Comparison of ENCODE assay signal across 21 cellular contexts in the genomic region with DNA sequence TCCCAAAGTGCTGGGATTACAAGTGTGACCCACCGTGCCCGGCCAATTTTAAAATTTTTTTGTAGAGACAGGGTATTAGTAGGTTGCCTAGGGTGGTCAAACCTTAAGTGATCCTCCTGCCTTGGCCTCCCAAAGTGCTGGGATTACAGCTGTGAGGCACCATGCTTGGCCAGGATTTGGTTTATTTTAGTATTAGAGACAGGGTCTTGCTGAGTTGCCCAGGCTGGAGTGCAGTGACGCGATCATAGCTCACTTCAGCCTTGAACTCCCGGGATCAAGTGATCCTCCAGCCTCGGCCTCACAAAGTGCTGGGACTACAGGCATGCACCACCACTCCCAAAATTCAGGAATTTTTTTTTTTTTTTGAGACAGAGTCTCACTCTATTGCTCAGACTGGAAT. TPM values are rescaled to one million over a fixed set of nuclear protein-coding genes. Genes with fewer than 3 reads are reported as not detected.
DNase-seq lines count a peak whose midpoint lies in the region; ATAC-seq and TF ChIP-seq lines count a peak whose summit lies in the region.
"Had no signal": no experiment of that assay in that cellular context is flagged by ENCODE, and none has a peak within 500 bp of the region (broad histone marks: within the 10 kb centered on the region; RNA-seq: fewer than 3 reads in every experiment).

No MANE protein-coding gene starts in this region.

- H3K27ac ChIP-seq in BLaER1 treated with 17β-estradiol and CSF1 and Interleukin-3, amounts not matched to agents 10 nM and 100 nM: peak overlapping the region in 6 of 11 experiments; percentile 9 to 100 (median 99); a peak in 10 of 22 replicates
- peak overlapping the region; percentile 31 for H3K27ac ChIP-seq in CD8-positive, alpha-beta T cell (ENCODE audit: low read depth, low read length)
- H3K27ac ChIP-seq: A549, KMS-11, PC-9, SJSA1 had no signal

- intact Hi-C loops in activated CD4-positive, alpha-beta memory T cell treated with anti-CD3 and anti-CD28 coated beads for 36 hours (cut with micrococcal nuclease): no loop called here
- intact Hi-C loops in CD8-positive, alpha-beta T cell (cut with DNase I, micrococcal nuclease): loop anchor here (5.0 kb wide), 2 partner anchors 37 to 652 kb away; no protein-coding TSS in a partner anchor
- intact Hi-C loops in dendritic cell treated with granulocyte-macrophage colony-stimulating factor and Interleukin-4, amounts not matched to agents 40 ng/mL and 50 ng/mL, for 4 days (cut with micrococcal nuclease): no loop called here

- peaks cover 52% of the 10 kb centered on the region for H3K4me1 Mint-ChIP-seq in activated CD4-positive, alpha-beta memory T cell treated with anti-CD3 and anti-CD28 coated beads, Interleukin-2, amount 10 ng/mL, durations not matched to agents 7 days and 5 days
- peaks cover 34% of the 10 kb centered on the region for H3K4me1 Mint-ChIP-seq in activated CD4-positive, alpha-beta memory T cell treated with anti-CD3 and anti-CD28 coated beads for 36 hours (ENCODE audit: low read depth)
- peaks cover 50% of the 10 kb centered on the region for H3K4me1 Mint-ChIP-seq in CD8-positive, alpha-beta T cell (ENCODE audit: low read depth)
- H3K4me1 Mint-ChIP-seq in dendritic cell treated with granulocyte-macrophage colony-stimulating factor and Interleukin-4, amounts not matched to agents 40 ng/mL and 50 ng/mL, for 4 days (ENCODE audit: low read depth): peaks cover 47% of the 10 kb centered on the region

- H3K9me3 Mint-ChIP-seq in activated CD4-positive, alpha-beta memory T cell treated with anti-CD3 and anti-CD28 coated beads, Interleukin-2, amount 10 ng/mL, durations not matched to agents 7 days and 5 days: no peaks in the 10 kb centered on the region
- H3K9me3 Mint-ChIP-seq in activated CD4-positive, alpha-beta memory T cell treated with anti-CD3 and anti-CD28 coated beads for 36 hours: no peaks in the 10 kb centered on the region
- no peaks in the 10 kb centered on the region for H3K9me3 Mint-ChIP-seq in CD8-positive, alpha-beta T cell
- no peaks in the 10 kb centered on the region for H3K9me3 Mint-ChIP-seq in dendritic cell treated with granulocyte-macrophage colony-stimulating factor and Interleukin-4, amounts not matched to agents 40 ng/mL and 50 ng/mL, for 4 days

- no peak for DNase-seq in activated CD4-positive, alpha-beta memory T cell treated with anti-CD3 and anti-CD28 coated beads, Interleukin-2, amount 10 ng/mL, durations not matched to agents 7 days and 5 days
- DNase-seq in activated CD4-positive, alpha-beta memory T cell treated with anti-CD3 and anti-CD28 coated beads for 36 hours: no peak
- DNase-seq in CD8-positive, alpha-beta T cell: no peak
- DNase-seq: C1 segment of cervical spinal cord, Calu3, NCI-H1048, NCI-H1436 treated with DMSO at 0.1 percent for 48 hours, NCI-H2029 treated with DMSO at 0.1 percent for 48 hours, NCI-H510A treated with DMSO at 0.1 percent for 48 hours, NCI-H82, PC-9 had no signal

- H3K4me3 Mint-ChIP-seq in activated CD4-positive, alpha-beta memory T cell treated with anti-CD3 and anti-CD28 coated beads, Interleukin-2, amount 10 ng/mL, durations not matched to agents 7 days and 5 days: no peak overlapping the region
- H3K4me3 Mint-ChIP-seq in activated CD4-positive, alpha-beta memory T cell treated with anti-CD3 and anti-CD28 coated beads for 36 hours: no peak overlapping the region
- no peak overlapping the region for H3K4me3 Mint-ChIP-seq in CD8-positive, alpha-beta T cell
- H3K4me3 Mint-ChIP-seq in dendritic cell treated with granulocyte-macrophage colony-stimulating factor and Interleukin-4, amounts not matched to agents 40 ng/mL and 50 ng/mL, for 4 days: no peak overlapping the region

- no peaks in the 10 kb centered on the region for H3K27me3 Mint-ChIP-seq in activated CD4-positive, alpha-beta memory T cell treated with anti-CD3 and anti-CD28 coated beads, Interleukin-2, amount 10 ng/mL, durations not matched to agents 7 days and 5 days
- no peaks in the 10 kb centered on the region for H3K27me3 Mint-ChIP-seq in activated CD4-positive, alpha-beta memory T cell treated with anti-CD3 and anti-CD28 coated beads for 36 hours
- H3K27me3 Mint-ChIP-seq in CD8-positive, alpha-beta T cell (ENCODE audit: low read depth): no peaks in the 10 kb centered on the region
- no peaks in the 10 kb centered on the region for H3K27me3 Mint-ChIP-seq in dendritic cell treated with granulocyte-macrophage colony-stimulating factor and Interleukin-4, amounts not matched to agents 40 ng/mL and 50 ng/mL, for 4 days

- no peak overlapping the region for H3K4me3 ChIP-seq in BLaER1 treated with 17β-estradiol and CSF1 and Interleukin-3, amounts not matched to agents 10 nM and 100 nM
- no peak overlapping the region for H3K4me3 ChIP-seq in CD8-positive, alpha-beta T cell (ENCODE audit: low read depth, low read length)
- H3K4me3 ChIP-seq: A549, PC-9, SJSA1 had no signal

- TF ChIP-seq CTCF in CD8-positive, alpha-beta T cell (IDR thresholded peaks at IDR 0.05): no peak

- no peaks in the 10 kb centered on the region for H3K27me3 ChIP-seq in BLaER1 treated with 17β-estradiol and CSF1 and Interleukin-3, amounts not matched to agents 10 nM and 100 nM
- no peaks in the 10 kb centered on the region for H3K27me3 ChIP-seq in CD8-positive, alpha-beta T cell (ENCODE audit: insufficient read depth, low read length)
- H3K27me3 ChIP-seq: SJSA1 had no signal

- H3K9ac ChIP-seq in BLaER1 treated with 17β-estradiol and CSF1 and Interleukin-3, amounts not matched to agents 10 nM and 100 nM: peak overlapping the region in 3 of 11 experiments; percentile 6 to 79 (median 74); a peak in 4 of 22 replicates
- H3K9ac ChIP-seq: KMS-11 had no signal

- peaks cover 0 to 51% (median 39%) of the 10 kb centered on the region in 11 experiments; a peak in 18 of 22 replicates for H3K36me3 ChIP-seq in BLaER1 treated with 17β-estradiol and CSF1 and Interleukin-3, amounts not matched to agents 10 nM and 100 nM
- H3K36me3 ChIP-seq in CD8-positive, alpha-beta T cell (ENCODE audit: insufficient read depth, low read length): peaks cover under 1% of the 10 kb centered on the region
- H3K36me3 ChIP-seq: SJSA1 had no signal

- CTCF ChIA-PET in activated CD4-positive, alpha-beta memory T cell treated with anti-CD3 and anti-CD28 coated beads, Interleukin-2, amount 10 ng/mL, durations not matched to agents 7 days and 5 days (lab: Charles Lee): interaction anchor here (0.6 to 3.0 kb wide), 7 partner anchors 11 to 369 kb away, joined by 3 to 11 read pairs (median 3); no protein-coding TSS in a partner anchor
- CTCF ChIA-PET in activated CD4-positive, alpha-beta memory T cell treated with anti-CD3 and anti-CD28 coated beads for 36 hours (lab: Charles Lee): interaction anchor here (1.0 to 7.0 kb wide), 2 partner anchors 60 to 106 kb away, joined by 4 to 93 read pairs; a partner anchor contains a TSS
- CTCF ChIA-PET in CD8-positive, alpha-beta T cell (lab: Charles Lee): interaction anchor here (0.6 to 16.5 kb wide), 4 partner anchors 8 to 66 kb away, joined by 3 to 202 read pairs (median 4); a partner anchor contains a TSS

- peaks cover 20 to 88% (median 62%) of the 10 kb centered on the region in 10 experiments for H3K4me1 ChIP-seq in BLaER1 treated with 17β-estradiol and CSF1 and Interleukin-3, amounts not matched to agents 10 nM and 100 nM
- peaks cover 63% of the 10 kb centered on the region for H3K4me1 ChIP-seq in CD8-positive, alpha-beta T cell (ENCODE audit: insufficient read depth, low read length)

- peak overlapping the region; percentile 67 for H3K27ac Mint-ChIP-seq in activated CD4-positive, alpha-beta memory T cell treated with anti-CD3 and anti-CD28 coated beads, Interleukin-2, amount 10 ng/mL, durations not matched to agents 7 days and 5 days
- H3K27ac Mint-ChIP-seq in activated CD4-positive, alpha-beta memory T cell treated with anti-CD3 and anti-CD28 coated beads for 36 hours: no peak overlapping the region
- peak overlapping the region; percentile 99 for H3K27ac Mint-ChIP-seq in CD8-positive, alpha-beta T cell
- H3K27ac Mint-ChIP-seq in dendritic cell treated with granulocyte-macrophage colony-stimulating factor and Interleukin-4, amounts not matched to agents 40 ng/mL and 50 ng/mL, for 4 days: peak overlapping the region; percentile 42

- no peak for ATAC-seq in CD8-positive, alpha-beta T cell
- ATAC-seq in GM18870 (IDR thresholded peaks at IDR 0.05; ENCODE audit: unreplicated experiment): no peak
- no peak for ATAC-seq in HG03045 (IDR thresholded peaks at IDR 0.05; ENCODE audit: unreplicated experiment)
- no peak for ATAC-seq in HG02642 (IDR thresholded peaks at IDR 0.05; ENCODE audit: poor library complexity, unreplicated experiment)
- ATAC-seq: A549, HCT116 had no signal

- H4K20me1 ChIP-seq in BLaER1 treated with 17β-estradiol and CSF1 and Interleukin-3, amounts not matched to agents 10 nM and 100 nM: peaks cover 0 to 50% (median 0%) of the 10 kb centered on the region in 11 experiments; a peak in 7 of 22 replicates

- H3K9me3 ChIP-seq in BLaER1 treated with 17β-estradiol and CSF1 and Interleukin-3, amounts not matched to agents 10 nM and 100 nM (replicated peaks in 1 of 11): no peaks in the 10 kb centered on the region
- no peaks in the 10 kb centered on the region for H3K9me3 ChIP-seq in CD8-positive, alpha-beta T cell (ENCODE audit: low read length)
- H3K9me3 ChIP-seq: A549, SJSA1 had no signal

- peak overlapping the region in 6 of 11 experiments; percentile 77 to 97 (median 88); a peak in 12 of 22 replicates for H3K4me2 ChIP-seq in BLaER1 treated with 17β-estradiol and CSF1 and Interleukin-3, amounts not matched to agents 10 nM and 100 nM
- H3K4me2 ChIP-seq: A549, KMS-11, PC-9 had no signal

- H3K36me3 Mint-ChIP-seq in activated CD4-positive, alpha-beta memory T cell treated with anti-CD3 and anti-CD28 coated beads, Interleukin-2, amount 10 ng/mL, durations not matched to agents 7 days and 5 days (ENCODE audit: low read depth): peaks cover 43% of the 10 kb centered on the region
- H3K36me3 Mint-ChIP-seq in activated CD4-positive, alpha-beta memory T cell treated with anti-CD3 and anti-CD28 coated beads for 36 hours: no peaks in the 10 kb centered on the region
- peaks cover 14% of the 10 kb centered on the region for H3K36me3 Mint-ChIP-seq in CD8-positive, alpha-beta T cell
- H3K36me3 Mint-ChIP-seq in dendritic cell treated with granulocyte-macrophage colony-stimulating factor and Interleukin-4, amounts not matched to agents 40 ng/mL and 50 ng/mL, for 4 days (ENCODE audit: low read depth): no peaks in the 10 kb centered on the region

- POLR2A ChIA-PET in activated CD4-positive, alpha-beta memory T cell treated with anti-CD3 and anti-CD28 coated beads, Interleukin-2, amount 10 ng/mL, durations not matched to agents 7 days and 5 days (lab: Charles Lee): interaction anchor here (0.6 to 8.1 kb wide), 8 partner anchors 10 to 106 kb away, joined by 3 to 104 read pairs (median 4); a partner anchor contains a TSS
- POLR2A ChIA-PET in activated CD4-positive, alpha-beta memory T cell treated with anti-CD3 and anti-CD28 coated beads for 36 hours (lab: Charles Lee): interaction anchor here (0.7 kb wide), 1 partner anchor 464 kb away, joined by 4 read pairs; no protein-coding TSS in a partner anchor
- POLR2A ChIA-PET in CD8-positive, alpha-beta T cell (lab: Charles Lee): interaction anchor here (0.7 to 1.8 kb wide), 4 partner anchors 18 to 53 kb away, joined by 3 to 8 read pairs (median 5); no protein-coding TSS in a partner anchor

RNA-seq across cellular contexts. Expression of a gene that starts 5.4 kb away (rescaled TPM):
- 10 to 100 TPM; 29.7 to 33.3 TPM for total RNA-seq in activated CD4-positive, alpha-beta memory T cell treated with anti-CD3 and anti-CD28 coated beads, Interleukin-2, amount 10 ng/mL, durations not matched to agents 7 days and 5 days
- total RNA-seq in activated CD4-positive, alpha-beta memory T cell treated with anti-CD3 and anti-CD28 coated beads for 36 hours: 10 to 100 TPM; 19.7 to 24.6 TPM
- 10 to 100 TPM; 26.3 to 33.1 TPM for total RNA-seq in CD8-positive, alpha-beta T cell

RNA-seq across cellular contexts. Expression of a gene that starts 16.9 kb away (rescaled TPM):
- under 1 TPM; 0.58 to 0.63 TPM for total RNA-seq in activated CD4-positive, alpha-beta memory T cell treated with anti-CD3 and anti-CD28 coated beads, Interleukin-2, amount 10 ng/mL, durations not matched to agents 7 days and 5 days
- total RNA-seq in activated CD4-positive, alpha-beta memory T cell treated with anti-CD3 and anti-CD28 coated beads for 36 hours: under 1 TPM; 0.73 to 1.00 TPM
- total RNA-seq in CD8-positive, alpha-beta T cell: 1 to 10 TPM; 1.8 to 1.9 TPM
- total RNA-seq: Calu3, MCF 10A, SJSA1 had no signal

RNA-seq across cellular contexts. Expression of a gene that starts 57.9 kb away (rescaled TPM):
- 100 to 1,000 TPM; 420 TPM for total RNA-seq in activated CD4-positive, alpha-beta memory T cell treated with anti-CD3 and anti-CD28 coated beads, Interleukin-2, amount 10 ng/mL, durations not matched to agents 7 days and 5 days
- total RNA-seq in activated CD4-positive, alpha-beta memory T cell treated with anti-CD3 and anti-CD28 coated beads for 36 hours: 10 to 100 TPM; 48.7 to 50.1 TPM
- total RNA-seq in CD8-positive, alpha-beta T cell: 10 to 100 TPM; 75.7 to 76.8 TPM
- total RNA-seq: Calu3 had no signal

Comparison
In these comparisons a context has a peak if more than half of its experiments do, and no peak if none do; other contexts are left out.
1. RNA of a gene that starts 57.9 kb away (total RNA-seq): 420 TPM in activated CD4-positive, alpha-beta memory T cell treated with anti-CD3 and anti-CD28 coated beads, Interleukin-2, amount 10 ng/mL, durations not matched to agents 7 days and 5 days; 75.7 to 76.8 TPM in CD8-positive, alpha-beta T cell and 48.7 to 50.1 TPM in activated CD4-positive, alpha-beta memory T cell treated with anti-CD3 and anti-CD28 coated beads for 36 hours; every median in the first group is over 4 times any median in the second.
2. intact Hi-C loops: an anchor here in CD8-positive, alpha-beta T cell (5.0 kb wide); none called in activated CD4-positive, alpha-beta memory T cell treated with anti-CD3 and anti-CD28 coated beads for 36 hours and dendritic cell treated with granulocyte-macrophage colony-stimulating factor and Interleukin-4, amounts not matched to agents 40 ng/mL and 50 ng/mL, for 4 days.